In the genomic region with DNA sequence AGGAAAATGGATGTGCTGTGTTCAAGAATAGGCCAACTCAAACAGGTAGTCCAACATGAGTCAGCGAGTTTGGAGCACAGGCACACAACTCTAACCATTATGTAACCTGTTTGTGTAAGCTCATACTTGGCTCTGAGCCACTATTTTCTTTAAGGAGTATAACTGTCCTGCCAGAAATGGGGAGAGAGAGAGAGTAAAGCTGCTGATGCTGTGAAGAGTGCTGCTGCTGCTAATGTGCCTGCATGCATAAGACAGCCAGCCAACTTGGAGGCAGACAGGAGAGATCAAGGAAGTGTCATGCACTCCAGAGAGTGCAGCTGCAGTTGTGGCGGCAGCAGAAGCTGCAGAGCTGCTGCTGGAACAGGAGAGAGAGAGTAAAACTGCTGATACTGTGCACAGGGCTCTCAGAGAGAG, we compare ENCODE assay signal across 10 cellular contexts. TPM values are rescaled to one million over a fixed set of nuclear protein-coding genes. Genes with fewer than 3 reads are reported as not detected.
DNase-seq lines count a peak whose midpoint lies in the region; ATAC-seq and TF ChIP-seq lines count a peak whose summit lies in the region.
"Had no signal": no experiment of that assay in that cellular context is flagged by ENCODE, and none has a peak within 500 bp of the region (broad histone marks: within the 10 kb centered on the region; RNA-seq: fewer than 3 reads in every experiment).

No MANE protein-coding gene starts in this region.

- no peaks in the 10 kb centered on the region for H3K4me1 Mint-ChIP-seq in stimulated activated memory B cell treated with anti-CD40 and anti-IgM and Interleukin-4, amounts not matched to agents 10 μg/mL and 1 μg/mL and 100 μg/mL, for 72 hours

- no peaks in the 10 kb centered on the region for H3K27me3 Mint-ChIP-seq in stimulated activated memory B cell treated with anti-CD40 and anti-IgM and Interleukin-4, amounts not matched to agents 10 μg/mL and 1 μg/mL and 100 μg/mL, for 72 hours

- H3K4me3 Mint-ChIP-seq in stimulated activated memory B cell treated with anti-CD40 and anti-IgM and Interleukin-4, amounts not matched to agents 10 μg/mL and 1 μg/mL and 100 μg/mL, for 72 hours, result no peak overlapping the region

- no peaks in the 10 kb centered on the region for H4K20me1 ChIP-seq in fibroblast of lung (ENCODE audit: control insufficient read depth, extremely low read depth, insufficient read depth, low read length)

- H3K36me3 Mint-ChIP-seq in stimulated activated memory B cell treated with anti-CD40 and anti-IgM and Interleukin-4, amounts not matched to agents 10 μg/mL and 1 μg/mL and 100 μg/mL, for 72 hours, result no peaks in the 10 kb centered on the region

- ATAC-seq in stimulated activated memory B cell treated with anti-CD40 and anti-IgM and Interleukin-4, amounts not matched to agents 10 μg/mL and 1 μg/mL and 100 μg/mL, for 72 hours, result peak; percentile 41
- no peak for ATAC-seq in HG03108 (IDR thresholded peaks at IDR 0.05; ENCODE audit: unreplicated experiment)

- no peak overlapping the region for H3K4me3 ChIP-seq in fibroblast of lung (replicated peaks in 1 of 4; ENCODE audit: control extremely low read depth in 1 of 4, insufficient read depth in 1 of 4, low read depth in 3 of 4, low read length in 4 of 4)
- H3K4me3 ChIP-seq: SJCRH30 had no signal

- no peak overlapping the region for H3K9ac ChIP-seq in fibroblast of lung (ENCODE audit: insufficient read depth, low read length)

- H3K27ac ChIP-seq in fibroblast of lung (ENCODE audit: insufficient read depth, low read length), result no peak overlapping the region
- H3K27ac ChIP-seq: SJCRH30 had no signal

- no peak overlapping the region for H3K4me2 ChIP-seq in fibroblast of lung (ENCODE audit: extremely low read depth, insufficient read depth, low read length)

- H2AFZ ChIP-seq in fibroblast of lung (ENCODE audit: low read length), result no peak overlapping the region

- peak; percentile 3 for DNase-seq in NCI-H2171 treated with DMSO at 0.1 percent for 48 hours (lab: John Stamatoyannopoulos, UW)
- DNase-seq in NCI-H2171 (lab: John Stamatoyannopoulos, UW), result no peak
- DNase-seq in NCI-H2107 treated with DMSO at 0.1 percent for 48 hours (lab: John Stamatoyannopoulos, UW; ENCODE audit: unreplicated experiment), result peak; percentile 50
- DNase-seq in fibroblast of lung (ENCODE audit: low read depth in 2 of 2), result peak; percentile 42 to 58
- DNase-seq in SKM-1 (lab: John Stamatoyannopoulos, UW; ENCODE audit: unreplicated experiment), result no peak
- DNase-seq in GM10266 (ENCODE audit: extremely low spot score), result no peak

- no peaks in the 10 kb centered on the region for H3K4me1 ChIP-seq in fibroblast of lung (ENCODE audit: control insufficient read depth, extremely low read depth, insufficient read depth, low read length)
- H3K4me1 ChIP-seq: SJCRH30 had no signal

- H3K79me2 ChIP-seq in fibroblast of lung (ENCODE audit: control insufficient read depth, insufficient read depth, low read length), result no peaks in the 10 kb centered on the region

- no peak for TF ChIP-seq CTCF in fibroblast of lung (conservative IDR thresholded peaks at IDR 0.05 in 1 of 2, IDR thresholded peaks at IDR 0.05 in 1 of 2; ENCODE audit: low read depth in 1 of 2, low read length in 2 of 2)
- no peak for TF ChIP-seq CTCF in GM10266 (IDR thresholded peaks at IDR 0.05; ENCODE audit: control insufficient read depth, insufficient read depth, low read depth, missing control alignments)

- no peaks in the 10 kb centered on the region for H3K27me3 ChIP-seq in fibroblast of lung (ENCODE audit: control insufficient read depth, insufficient read depth, low read length)
- H3K27me3 ChIP-seq: SJCRH30 had no signal

- no peak overlapping the region for H3K27ac Mint-ChIP-seq in stimulated activated memory B cell treated with anti-CD40 and anti-IgM and Interleukin-4, amounts not matched to agents 10 μg/mL and 1 μg/mL and 100 μg/mL, for 72 hours

- H3K36me3 ChIP-seq in fibroblast of lung (ENCODE audit: control insufficient read depth, insufficient read depth, low read length), result no peaks in the 10 kb centered on the region
- H3K36me3 ChIP-seq: SJCRH30 had no signal

- no peaks in the 10 kb centered on the region for H3K9me3 Mint-ChIP-seq in stimulated activated memory B cell treated with anti-CD40 and anti-IgM and Interleukin-4, amounts not matched to agents 10 μg/mL and 1 μg/mL and 100 μg/mL, for 72 hours

- H3K9me3 ChIP-seq in fibroblast of lung (ENCODE audit: control insufficient read depth, insufficient read depth, low read depth, low read length), result no peaks in the 10 kb centered on the region
- H3K9me3 ChIP-seq: SJCRH30 had no signal

RNA-seq across cellular contexts. Expression of gene STATH, which starts 11.7 kb away (rescaled TPM):
- not detected in 2 replicates for total RNA-seq in fibroblast of lung
- polyA plus RNA-seq in fibroblast of lung, result not detected in 2 replicates
- polyA plus RNA-seq in fibroblast of lung (2012), result not detected in 2 replicates
- polyA minus RNA-seq in fibroblast of lung (ENCODE audit: low replicate concordance), result not detected in 2 replicates
- polyA plus RNA-seq: AG04450 had no signal

RNA-seq across cellular contexts. Expression of gene CSN2, which starts 18.5 kb away (rescaled TPM):
- not detected in 2 replicates for total RNA-seq in fibroblast of lung
- polyA plus RNA-seq in fibroblast of lung, result not detected in 2 replicates
- not detected in 2 replicates for polyA plus RNA-seq in fibroblast of lung (2012)
- not detected in 2 replicates for polyA minus RNA-seq in fibroblast of lung (ENCODE audit: low replicate concordance)
- total RNA-seq: SJCRH30 had no signal
- polyA plus RNA-seq: AG04450 had no signal

RNA-seq across cellular contexts. Expression of gene HTN3, which starts 44.2 kb away (rescaled TPM):
- total RNA-seq in fibroblast of lung, result not detected in 2 replicates
- polyA plus RNA-seq in fibroblast of lung, result not detected in 2 replicates
- not detected in 2 replicates for polyA plus RNA-seq in fibroblast of lung (2012)
- polyA minus RNA-seq in fibroblast of lung (ENCODE audit: low replicate concordance), result not detected in 2 replicates
- polyA plus RNA-seq: AG04450 had no signal

RNA-seq across cellular contexts. Expression of gene CSN1S1, which starts 53.2 kb away (rescaled TPM):
- not detected in 2 replicates for total RNA-seq in fibroblast of lung
- polyA plus RNA-seq in fibroblast of lung, result not detected in 2 replicates
- polyA plus RNA-seq in fibroblast of lung (2012), result not detected in 2 replicates
- not detected in 2 replicates for polyA minus RNA-seq in fibroblast of lung (ENCODE audit: low replicate concordance)
- total RNA-seq: SJCRH30 had no signal
- polyA plus RNA-seq: AG04450 had no signal

Comparison
In these comparisons a context has a peak if more than half of its experiments do, and no peak if none do; other contexts are left out.
1. DNase-seq: peak in NCI-H2171 treated with DMSO at 0.1 percent for 48 hours (single experiment), NCI-H2107 treated with DMSO at 0.1 percent for 48 hours (single experiment) and fibroblast of lung (2 of 2); none in NCI-H2171 (single experiment), SKM-1 (single experiment) and GM10266 (single experiment).